ENCODE assay signal across 7 cellular contexts in genomic region chr17:3794152-3794889, GRCh38. TPM values are rescaled to one million over a fixed set of nuclear protein-coding genes. Genes with fewer than 3 reads are reported as not detected.
DNase-seq lines count a peak whose midpoint lies in the region; ATAC-seq and TF ChIP-seq lines count a peak whose summit lies in the region.
"Not testable (repeated sequence)": the region's sequence is repeated elsewhere in the genome, so short reads cannot be mapped to it uniquely, and the experiment has no call there.

No MANE protein-coding gene starts in this region.

- WGBS in hepatocyte (ENCODE audit: low lambda C conversion rate, missing lambda C conversion rate), result 79% methylated on average over 24 of the region's 24 CpGs

- peak overlapping the region; percentile 25 for H3K4me2 ChIP-seq in hepatocyte

- not testable (repeated sequence) for H3K27me3 Mint-ChIP-seq in CD8-positive, alpha-beta memory T cell; IgD-negative memory B cell; WTC11 (ENCODE audit: low read depth); natural killer cell treated with Interleukin-12 subunit alpha and Interleukin-12 subunit beta and Interleukin-15 and Interleukin-18, amount 100 ng/mL, for 72 hours

- H3K4me3 Mint-ChIP-seq in CD8-positive, alpha-beta memory T cell, result peak overlapping the region in 4 of 7 donors; percentile 12 to 77 (median 61)
- not testable (repeated sequence) for H3K4me3 Mint-ChIP-seq in IgD-negative memory B cell, WTC11
- H3K4me3 Mint-ChIP-seq in natural killer cell treated with Interleukin-12 subunit alpha and Interleukin-12 subunit beta and Interleukin-15 and Interleukin-18, amount 100 ng/mL, for 72 hours, result peak overlapping the region; percentile 78

- in situ Hi-C loops in brain microvascular endothelial cell (cut with HindIII; ENCODE audit: low pct_ligation_motif_present, low sequenced_read_pairs), result not testable (repeated sequence)

- H4K20me1 ChIP-seq in hepatocyte (ENCODE audit: insufficient read depth, poor library complexity, severe bottlenecking), result not testable (repeated sequence)

- not testable (repeated sequence) for TF ChIP-seq CTCF in WTC11 (IDR thresholded peaks at IDR 0.05); brain microvascular endothelial cell (IDR thresholded peaks at IDR 0.05; ENCODE audit: low read depth, low read length, missing control alignments); hepatocyte (IDR thresholded peaks at IDR 0.05; ENCODE audit: poor library complexity)

- not testable (repeated sequence) for H3K9me3 Mint-ChIP-seq in CD8-positive, alpha-beta memory T cell; IgD-negative memory B cell; WTC11; natural killer cell treated with Interleukin-12 subunit alpha and Interleukin-12 subunit beta and Interleukin-15 and Interleukin-18, amount 100 ng/mL, for 72 hours

- H3K4me1 ChIP-seq in CD8-positive, alpha-beta memory T cell (ENCODE audit: insufficient read depth, low read length), result peaks cover 30% of the 10 kb centered on the region
- not testable (repeated sequence) for H3K4me1 ChIP-seq in hepatocyte (ENCODE audit: insufficient read depth)

- H3K27me3 ChIP-seq in CD8-positive, alpha-beta memory T cell (ENCODE audit: insufficient read depth, low read length, poor library complexity, severe bottlenecking); brain microvascular endothelial cell (replicated peaks); hepatocyte: not testable (repeated sequence)

- H3K36me3 Mint-ChIP-seq in CD8-positive, alpha-beta memory T cell, result peaks cover 0 to 27% (median 0%) of the 10 kb centered on the region in 3 donors
- H3K36me3 Mint-ChIP-seq in IgD-negative memory B cell; WTC11; natural killer cell treated with Interleukin-12 subunit alpha and Interleukin-12 subunit beta and Interleukin-15 and Interleukin-18, amount 100 ng/mL, for 72 hours: not testable (repeated sequence)

- peak overlapping the region; percentile 62 for H3K27ac ChIP-seq in CD8-positive, alpha-beta memory T cell (ENCODE audit: low read depth, low read length)
- H3K27ac ChIP-seq in brain microvascular endothelial cell, result peak overlapping the region; percentile 70
- H3K27ac ChIP-seq in hepatocyte, result peak overlapping the region; percentile 57

- not testable (repeated sequence) for H3K79me2 ChIP-seq in hepatocyte

- peak overlapping the region; percentile 90 to 100 (median 98) for H3K27ac Mint-ChIP-seq in CD8-positive, alpha-beta memory T cell
- peak overlapping the region in 2 of 3 donors; percentile 59 to 97 for H3K27ac Mint-ChIP-seq in IgD-negative memory B cell
- H3K27ac Mint-ChIP-seq in WTC11, result not testable (repeated sequence)
- peak overlapping the region in 1 of 2 donors; percentile 68 for H3K27ac Mint-ChIP-seq in natural killer cell treated with Interleukin-12 subunit alpha and Interleukin-12 subunit beta and Interleukin-15 and Interleukin-18, amount 100 ng/mL, for 72 hours

- CTCF ChIA-PET in CD8-positive, alpha-beta memory T cell (lab: Charles Lee), result interaction anchor here (2.6 kb wide), 1 partner anchor 56 kb away, joined by 25 read pairs; no protein-coding TSS in a partner anchor
- CTCF ChIA-PET in WTC11 (lab: Charles Lee), result interaction anchor here (0.7 to 3.8 kb wide), 3 partner anchors 10 to 56 kb away, joined by 3 to 36 read pairs (median 6); no protein-coding TSS in a partner anchor

- POLR2A ChIA-PET in CD8-positive, alpha-beta memory T cell (lab: Charles Lee), result interaction anchor here (1.9 kb wide), 1 partner anchor 29 kb away, joined by 6 read pairs; no protein-coding TSS in a partner anchor
- POLR2A ChIA-PET in WTC11 (lab: Charles Lee), result not testable (repeated sequence)

- not testable (repeated sequence) for DNase-seq in CD8-positive, alpha-beta memory T cell; WTC11 (ENCODE audit: low spot score); brain microvascular endothelial cell; hepatocyte (ENCODE audit: low spot score); natural killer cell treated with Interleukin-12 subunit alpha and Interleukin-12 subunit beta and Interleukin-15 and Interleukin-18, amount 100 ng/mL, for 72 hours (ENCODE audit: low spot score)
- peak; percentile 13 for DNase-seq in renal cortical epithelial cell (ENCODE audit: low read depth)

- H3K9me2 ChIP-seq in hepatocyte (replicated peaks; ENCODE audit: insufficient read depth), result not testable (repeated sequence)

- H2AFZ ChIP-seq in hepatocyte, result not testable (repeated sequence)

- H3K4me1 Mint-ChIP-seq in CD8-positive, alpha-beta memory T cell, result peaks cover 61 to 85% (median 74%) of the 10 kb centered on the region in 3 donors
- H3K4me1 Mint-ChIP-seq in IgD-negative memory B cell, result peaks cover 18 to 23% (median 23%) of the 10 kb centered on the region in 3 donors
- H3K4me1 Mint-ChIP-seq in WTC11, result not testable (repeated sequence)
- peaks cover 64 to 71% of the 10 kb centered on the region in 2 donors for H3K4me1 Mint-ChIP-seq in natural killer cell treated with Interleukin-12 subunit alpha and Interleukin-12 subunit beta and Interleukin-15 and Interleukin-18, amount 100 ng/mL, for 72 hours (ENCODE audit: low read depth in 2 of 2)

- H3K4me3 ChIP-seq in CD8-positive, alpha-beta memory T cell (ENCODE audit: low read length); brain microvascular endothelial cell (ENCODE audit: low read depth, low read length); hepatocyte: not testable (repeated sequence)

- H3K36me3 ChIP-seq in CD8-positive, alpha-beta memory T cell (ENCODE audit: insufficient read depth, low read length); brain microvascular endothelial cell (replicated peaks); hepatocyte (replicated peaks; ENCODE audit: insufficient read depth, low read depth): not testable (repeated sequence)

- not testable (repeated sequence) for H3K9me3 ChIP-seq in CD8-positive, alpha-beta memory T cell (ENCODE audit: low read length); hepatocyte (ENCODE audit: low read depth)

- not testable (repeated sequence) for ATAC-seq in WTC11; natural killer cell treated with Interleukin-12 subunit alpha and Interleukin-12 subunit beta and Interleukin-15 and Interleukin-18, amount 100 ng/mL, for 72 hours

TF ChIP-seq in WTC11, 78 proteins besides CTCF, POLR2A, EP300 and RAD21:
- TF ChIP-seq ZNF121 (CRISPR knock-in tag; IDR thresholded peaks at IDR 0.05), result 0 out of 2 replicates have a peak, but pooled peaks have one; percentile 21

RNA-seq across cellular contexts. Expression of gene ITGAE, which starts 6.7 kb away (rescaled TPM):
- total RNA-seq in CD8-positive, alpha-beta memory T cell, result 10 to 100 TPM; 46.6 to 47.3 TPM
- 66.6 TPM for polyA plus RNA-seq in CD8-positive, alpha-beta memory T cell
- polyA plus RNA-seq in IgD-negative memory B cell (125 TPM), hepatocyte (53.0 and 77.0 TPM in 2 replicates)
- total RNA-seq in WTC11 (2021) (18.6 to 21.3 TPM (median 19.5 TPM) in 3 replicates), hepatocyte (28.1 and 46.7 TPM in 2 replicates), renal cortical epithelial cell (8.7 and 14.2 TPM in 2 replicates)
- 10 to 100 TPM; 73.9 to 97.8 TPM for total RNA-seq in natural killer cell treated with Interleukin-12 subunit alpha and Interleukin-12 subunit beta and Interleukin-15 and Interleukin-18, amount 100 ng/mL, for 72 hours

RNA-seq across cellular contexts. Expression of gene NCBP3, which starts 51.7 kb away (rescaled TPM):
- total RNA-seq in CD8-positive, alpha-beta memory T cell, result 10 to 100 TPM; 39.9 to 42.0 TPM
- 18.0 TPM for polyA plus RNA-seq in CD8-positive, alpha-beta memory T cell
- polyA plus RNA-seq in IgD-negative memory B cell (12.5 TPM), hepatocyte (20.6 and 28.9 TPM in 2 replicates)
- total RNA-seq in WTC11 (2021) (48.7 to 51.3 TPM (median 49.6 TPM) in 3 replicates), hepatocyte (20.8 and 31.8 TPM in 2 replicates), renal cortical epithelial cell (21.4 and 35.5 TPM in 2 replicates)
- 10 to 100 TPM; 52.4 to 71.9 TPM for total RNA-seq in natural killer cell treated with Interleukin-12 subunit alpha and Interleukin-12 subunit beta and Interleukin-15 and Interleukin-18, amount 100 ng/mL, for 72 hours
